In genomic region chr7:12815871-12816270, GRCh38 we compare ENCODE assay signal across 16 cellular contexts.
DNase-seq lines count a peak whose midpoint lies in the region; FAIRE-seq and TF ChIP-seq lines count a peak whose summit lies in the region.
"Had no signal": no experiment of that assay in that cellular context is flagged by ENCODE, and none has a peak within 500 bp of the region (broad histone marks: within the 10 kb centered on the region; RNA-seq: fewer than 3 reads in every experiment).

No MANE protein-coding gene starts in this region.

- H3K4me3 ChIP-seq in SK-N-MC (peak overlapping the region; percentile 64), hepatocyte (no peak overlapping the region)

- no peaks in the 10 kb centered on the region for H3K9me2 ChIP-seq in hepatocyte (replicated peaks; ENCODE audit: insufficient read depth)

- H3K4me1 ChIP-seq in hepatocyte (ENCODE audit: insufficient read depth): no peaks in the 10 kb centered on the region
- H3K4me1 ChIP-seq: BE2C, Caco-2 had no signal

- H3K9ac ChIP-seq in SK-N-MC (ENCODE audit: insufficient read length): peak overlapping the region; percentile 7

- H3K27me3 ChIP-seq in hepatocyte: no peaks in the 10 kb centered on the region
- H3K27me3 ChIP-seq: BE2C had no signal

- DNase-seq in SK-N-MC (ENCODE audit: low read depth, low spot score): no peak
- no peak for DNase-seq in hepatocyte (ENCODE audit: low spot score)
- no peak for DNase-seq in NCI-H1930 (lab: John Stamatoyannopoulos, UW)
- DNase-seq in NCI-H524 (lab: John Stamatoyannopoulos, UW): no peak
- DNase-seq in SHP77 (lab: John Stamatoyannopoulos, UW): no peak
- DNase-seq: ACHN; BE2C; C1 segment of cervical spinal cord; Caco-2; CD4-positive, CD25-positive, alpha-beta regulatory T cell; CD8-positive, alpha-beta memory T cell; GDM1; GOT3; H9 had no signal

- no peak overlapping the region for H3K4me2 ChIP-seq in hepatocyte

- no peak for TF ChIP-seq CTCF in hepatocyte (IDR thresholded peaks at IDR 0.05; ENCODE audit: poor library complexity)

- peak; percentile 8 for FAIRE-seq in G401.6 (lab: Jason Lieb, UNC)
- FAIRE-seq: HepG2 had no signal

- H3K79me2 ChIP-seq in hepatocyte: no peaks in the 10 kb centered on the region

- peak overlapping the region; percentile 3 for H2AFZ ChIP-seq in hepatocyte

- H3K27ac ChIP-seq in SK-N-MC: peak overlapping the region; percentile 92
- no peak overlapping the region for H3K27ac ChIP-seq in hepatocyte

- H4K20me1 ChIP-seq in hepatocyte (ENCODE audit: insufficient read depth, poor library complexity, severe bottlenecking): no peaks in the 10 kb centered on the region

- H3K9me3 ChIP-seq in SK-N-MC (ENCODE audit: low read depth, low read length) (no peaks in the 10 kb centered on the region), hepatocyte (ENCODE audit: low read depth) (no peaks in the 10 kb centered on the region)
- H3K9me3 ChIP-seq: BE2C, Caco-2 had no signal

- H3K36me3 ChIP-seq in SK-N-MC (ENCODE audit: insufficient read depth, low read length): no peaks in the 10 kb centered on the region
- no peaks in the 10 kb centered on the region for H3K36me3 ChIP-seq in hepatocyte (replicated peaks; ENCODE audit: insufficient read depth, low read depth)
- H3K36me3 ChIP-seq: BE2C had no signal
